In genomic region chr15:73691398-73691797, GRCh38 we compare ENCODE assay signal across 1 cellular context.
TF ChIP-seq lines count a peak whose summit lies in the region.

No MANE protein-coding gene starts in this region.

TF ChIP-seq in GM23338, 12 proteins besides CTCF, POLR2A, EP300 and RAD21 (continued from another document):
- TF ChIP-seq ZNF462 (CRISPR knock-in tag; IDR thresholded peaks at IDR 0.05): no peak
- no peak for TF ChIP-seq ETS1 (IDR thresholded peaks at IDR 0.05)
- no peak for TF ChIP-seq POLR2AphosphoS5 (IDR thresholded peaks at IDR 0.05; ENCODE audit: low read depth)
- TF ChIP-seq STAT1 (IDR thresholded peaks at IDR 0.05; ENCODE audit: unreplicated experiment): no peak
- TF ChIP-seq EZH2 (IDR thresholded peaks at IDR 0.05; ENCODE audit: low read depth, unreplicated experiment): no peak
- TF ChIP-seq ZNF331 (CRISPR knock-in tag; IDR thresholded peaks at IDR 0.05; ENCODE audit: low read depth): no peak
- TF ChIP-seq ZNF114 (CRISPR knock-in tag; IDR thresholded peaks at IDR 0.05): no peak
- no peak for TF ChIP-seq CREB1 (CRISPR knock-in tag; IDR thresholded peaks at IDR 0.05; ENCODE audit: low read depth)
- no peak for TF ChIP-seq NANOG (IDR thresholded peaks at IDR 0.05; ENCODE audit: borderline replicate concordance)
- TF ChIP-seq REST (IDR thresholded peaks at IDR 0.05; ENCODE audit: unreplicated experiment): no peak
